In the genomic region with DNA sequence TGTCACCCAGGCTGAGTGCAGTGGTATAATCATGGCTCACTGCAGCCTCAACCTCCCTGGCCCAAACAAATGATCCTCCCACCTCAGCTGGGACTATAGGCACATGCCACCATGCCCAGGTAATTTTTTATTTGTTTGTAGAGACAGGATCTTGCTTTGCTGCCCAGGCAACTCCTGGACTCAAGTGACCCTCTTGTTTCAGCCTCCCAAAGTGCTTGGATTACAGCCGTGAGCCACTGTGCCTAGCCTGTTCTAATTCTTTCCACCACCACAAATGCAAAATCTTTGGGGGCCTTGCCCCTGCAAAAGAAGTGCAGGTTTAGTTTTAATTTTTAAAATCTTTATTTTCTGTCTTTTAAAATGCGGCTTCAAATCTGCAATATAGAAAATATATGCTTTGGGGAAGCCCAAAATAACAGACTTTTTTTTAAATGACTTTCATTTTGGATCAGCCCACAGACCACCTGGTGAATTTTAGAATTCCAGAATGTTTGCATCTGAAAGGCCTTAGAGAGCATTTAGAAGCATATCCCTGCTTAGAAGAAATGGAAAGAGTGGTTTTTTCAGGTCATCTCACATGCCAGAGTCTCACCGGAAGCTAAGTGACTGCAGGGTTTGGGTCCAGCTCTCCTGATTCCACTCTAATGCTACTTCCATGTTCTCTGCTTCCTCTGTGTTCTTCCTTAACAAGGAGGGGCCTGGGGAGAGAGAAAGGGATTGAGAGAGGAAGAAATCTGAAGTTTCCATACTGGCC, we compare ENCODE assay signal across 28 cellular contexts.
DNase-seq lines count a peak whose midpoint lies in the region; ATAC-seq and TF ChIP-seq lines count a peak whose summit lies in the region.
"Had no signal": no experiment of that assay in that cellular context is flagged by ENCODE, and none has a peak within 500 bp of the region (broad histone marks: within the 10 kb centered on the region; RNA-seq: fewer than 3 reads in every experiment).

No MANE protein-coding gene starts in this region.

- H2AFZ ChIP-seq in GM23338 = no peak overlapping the region
- H2AFZ ChIP-seq in neuronal stem cell (ENCODE audit: low read length) = peak overlapping the region; percentile 45
- H2AFZ ChIP-seq: GM23248 had no signal

- no peaks in the 10 kb centered on the region for H3K36me3 ChIP-seq in GM23338 (ENCODE audit: insufficient read depth)
- H3K36me3 ChIP-seq in iPS-20b (ENCODE audit: insufficient read depth, low read depth, low read length) = no peaks in the 10 kb centered on the region
- H3K36me3 ChIP-seq in neuronal stem cell (replicated peaks in 1 of 2; ENCODE audit: control insufficient read depth in 2 of 2, insufficient read depth in 2 of 2, low read length in 2 of 2) = no peaks in the 10 kb centered on the region
- H3K36me3 ChIP-seq: BE2C, SJSA1 had no signal

- no peak overlapping the region for H3K9ac ChIP-seq in iPS-20b (ENCODE audit: low read depth, low read length)
- H3K9ac ChIP-seq in neuronal stem cell (ENCODE audit: low read depth, low read length, poor library complexity) = no peak overlapping the region
- H3K9ac ChIP-seq: GM23248 had no signal

- DNase-seq in GM23338 (ENCODE audit: low spot score) (peak; percentile 71), WTC11 (ENCODE audit: low spot score) (no peak), neuronal stem cell (ENCODE audit: low spot score) (no peak), GM19238 (ENCODE audit: insufficient read length, low spot score) (no peak), pons (ENCODE audit: low spot score) (no peak), NCI-H748 (lab: John Stamatoyannopoulos, UW; ENCODE audit: unreplicated experiment) (no peak), NCI-H187 treated with DMSO at 0.1 percent for 48 hours (lab: John Stamatoyannopoulos, UW) (no peak)
- DNase-seq: ACHN; BE2C; CD8-positive, alpha-beta memory T cell; DMS 273 treated with DMSO at 0.1 percent for 48 hours; DMS79 treated with DMSO at 0.1 percent for 48 hours; GF-D8; NCI-H1105 treated with DMSO at 0.1 percent for 48 hours; NCI-H146; NCI-H2029; NCI-H446 treated with DMSO at 0.1 percent for 48 hours; NCI-H526; Right ventricle myocardium superior; RPMI8226 had no signal

- H3K27me3 Mint-ChIP-seq in GM23338 (ENCODE audit: insufficient read depth, low read depth, poor library complexity) (no peaks in the 10 kb centered on the region), WTC11 (ENCODE audit: low read depth) (no peaks in the 10 kb centered on the region)

- H3K4me3 Mint-ChIP-seq in GM23338 (no peak overlapping the region), WTC11 (peak overlapping the region; percentile 29; the same call in 1 of the 2 replicates)
- H3K4me3 Mint-ChIP-seq: CD14-positive monocyte; CD8-positive, alpha-beta memory T cell had no signal

- H3K4me3 ChIP-seq in GM23338 (no peak overlapping the region), iPS-20b (ENCODE audit: low read length) (peak overlapping the region; percentile 15; the same call in 1 of the 2 replicates), neuronal stem cell (ENCODE audit: low read length in 2 of 2) (no peak overlapping the region)
- H3K4me3 ChIP-seq: GM23248, K562, SJSA1 had no signal

- no CpG with 5 or more reads among the region's 3 CpGs for WGBS in neuronal stem cell (ENCODE audit: extremely low coverage in 2 of 2, insufficient read length in 2 of 2, insufficient replicate concordance in 1 of 2), 2 donors

- no peak overlapping the region for H2AK5ac ChIP-seq in neuronal stem cell (ENCODE audit: low read depth, low read length)

- no peak overlapping the region for H2BK15ac ChIP-seq in neuronal stem cell (ENCODE audit: low read length)

- no peak overlapping the region for H3K18ac ChIP-seq in neuronal stem cell (ENCODE audit: low read length)

- no peaks in the 10 kb centered on the region for H4K20me1 ChIP-seq in GM23338 (replicated peaks; ENCODE audit: insufficient read depth)

- no peaks in the 10 kb centered on the region for H3K9me3 Mint-ChIP-seq in GM23338
- H3K9me3 Mint-ChIP-seq in WTC11 = 0 out of 2 replicates have a peak, but pooled peaks cover 4% of the 10 kb centered on the region
- H3K9me3 Mint-ChIP-seq: CD8-positive, alpha-beta memory T cell had no signal

- no peak overlapping the region for H2BK5ac ChIP-seq in neuronal stem cell (ENCODE audit: low read length)

- H3K27me3 ChIP-seq in GM23338 (ENCODE audit: insufficient read depth) (no peaks in the 10 kb centered on the region), iPS-20b (ENCODE audit: insufficient read depth, low read length) (no peaks in the 10 kb centered on the region), neuronal stem cell (ENCODE audit: control insufficient read depth in 3 of 3, insufficient read depth in 3 of 3, low read depth in 1 of 3, low read length in 3 of 3) (no peaks in the 10 kb centered on the region)
- H3K27me3 ChIP-seq: BE2C, SJSA1 had no signal

- H3K36me3 Mint-ChIP-seq in GM23338 (ENCODE audit: low read depth) (no peaks in the 10 kb centered on the region), WTC11 (no peaks in the 10 kb centered on the region)
- H3K36me3 Mint-ChIP-seq: CD14-positive monocyte; CD8-positive, alpha-beta memory T cell had no signal

- H3K27ac ChIP-seq in GM23338 (ENCODE audit: low read depth) (peak overlapping the region; percentile 40), iPS-20b (ENCODE audit: low read length) (peak overlapping the region; percentile 37), neuronal stem cell (replicated peaks; ENCODE audit: low read length) (no peak overlapping the region)
- H3K27ac ChIP-seq: 22Rv1, GM23248, HL-60, SJSA1 had no signal

- no peaks in the 10 kb centered on the region for H3K79me2 ChIP-seq in GM23338 (replicated peaks; ENCODE audit: insufficient read depth)

- peaks cover 20% of the 10 kb centered on the region for H3K4me1 ChIP-seq in GM23338 (ENCODE audit: insufficient read depth)
- peaks cover 17% of the 10 kb centered on the region for H3K4me1 ChIP-seq in iPS-20b (ENCODE audit: insufficient read depth, low read length)
- H3K4me1 ChIP-seq in neuronal stem cell (ENCODE audit: control insufficient read depth in 2 of 2, insufficient read depth in 1 of 2, low read depth in 1 of 2, low read length in 2 of 2) = no peaks in the 10 kb centered on the region
- H3K4me1 ChIP-seq: BE2C, SJSA1 had no signal

- ATAC-seq in GM23338 = peak; percentile 94
- peak; percentile 95 for ATAC-seq in WTC11
- ATAC-seq: HCT116, K562 had no signal

- TF ChIP-seq CTCF in GM23338 (conservative IDR thresholded peaks at IDR 0.05; ENCODE audit: low read depth in 2 of 2) (no peak), WTC11 (IDR thresholded peaks at IDR 0.05) (no peak)

- CTCF ChIA-PET in WTC11 (lab: Charles Lee) = interaction anchor here (0.6 kb wide), 1 partner anchor 102 kb away, joined by 3 read pairs; no protein-coding TSS in a partner anchor

- H4K8ac ChIP-seq in neuronal stem cell (ENCODE audit: low read depth, low read length) = no peak overlapping the region

- POLR2A ChIA-PET in WTC11 (lab: Charles Lee) = no interaction called here

- H2BK120ac ChIP-seq in neuronal stem cell (ENCODE audit: low read depth, low read length) = no peak overlapping the region

- H3K27ac Mint-ChIP-seq in GM23338 (peak overlapping the region; percentile 89), WTC11 (peak overlapping the region; percentile 97)
- H3K27ac Mint-ChIP-seq: CD8-positive, alpha-beta memory T cell had no signal

- H3K9me2 ChIP-seq in GM23338 (ENCODE audit: insufficient read depth) = no peaks in the 10 kb centered on the region; the same call in 1 of the 2 replicates

- no peak overlapping the region for H3K23ac ChIP-seq in neuronal stem cell (ENCODE audit: low read depth, low read length, poor library complexity)

- no peak overlapping the region for H2BK12ac ChIP-seq in neuronal stem cell (ENCODE audit: low read length)

- no peaks in the 10 kb centered on the region for H3K79me1 ChIP-seq in neuronal stem cell (ENCODE audit: low read depth, low read length)

- H3F3A ChIP-seq in GM23338 (replicated peaks; ENCODE audit: low read depth) = no peaks in the 10 kb centered on the region

- peaks cover 22% of the 10 kb centered on the region for H3K4me1 Mint-ChIP-seq in GM23338
- peaks cover 30% of the 10 kb centered on the region for H3K4me1 Mint-ChIP-seq in WTC11
- H3K4me1 Mint-ChIP-seq: CD8-positive, alpha-beta memory T cell had no signal

- H3K14ac ChIP-seq in neuronal stem cell (ENCODE audit: low read length) = no peak overlapping the region

- H3K9me3 ChIP-seq in iPS-20b (ENCODE audit: insufficient read depth, low read depth, low read length) = no peaks in the 10 kb centered on the region
- H3K9me3 ChIP-seq in neuronal stem cell (replicated peaks in 1 of 2; ENCODE audit: control insufficient read depth in 2 of 2, insufficient read depth in 1 of 2, low read depth in 1 of 2, low read length in 2 of 2) = no peaks in the 10 kb centered on the region
- H3K9me3 ChIP-seq: BE2C, SJSA1 had no signal

- H3K4me2 ChIP-seq in GM23338 (peak overlapping the region; percentile 18; the same call in 1 of the 2 replicates), neuronal stem cell (ENCODE audit: insufficient read depth, low read length, poor library complexity, severe bottlenecking) (no peak overlapping the region)

- no peak overlapping the region for H4K91ac ChIP-seq in neuronal stem cell (ENCODE audit: low read depth, low read length, poor library complexity)

- H3K4ac ChIP-seq in neuronal stem cell (ENCODE audit: low read length) = no peak overlapping the region

TF ChIP-seq in GM23338, 12 proteins besides CTCF, POLR2A, EP300 and RAD21 (continues in another document):
- TF ChIP-seq ZNF114 (CRISPR knock-in tag; IDR thresholded peaks at IDR 0.05) = no peak

TF ChIP-seq in WTC11, 78 proteins besides CTCF, POLR2A, EP300 and RAD21 (continues in another document):
- TF ChIP-seq, protein P1, sequence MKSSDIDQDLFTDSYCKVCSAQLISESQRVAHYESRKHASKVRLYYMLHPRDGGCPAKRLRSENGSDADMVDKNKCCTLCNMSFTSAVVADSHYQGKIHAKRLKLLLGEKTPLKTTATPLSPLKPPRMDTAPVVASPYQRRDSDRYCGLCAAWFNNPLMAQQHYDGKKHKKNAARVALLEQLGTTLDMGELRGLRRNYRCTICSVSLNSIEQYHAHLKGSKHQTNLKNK (CRISPR knock-in tag; IDR thresholded peaks at IDR 0.05) = no peak
- TF ChIP-seq, protein P2, sequence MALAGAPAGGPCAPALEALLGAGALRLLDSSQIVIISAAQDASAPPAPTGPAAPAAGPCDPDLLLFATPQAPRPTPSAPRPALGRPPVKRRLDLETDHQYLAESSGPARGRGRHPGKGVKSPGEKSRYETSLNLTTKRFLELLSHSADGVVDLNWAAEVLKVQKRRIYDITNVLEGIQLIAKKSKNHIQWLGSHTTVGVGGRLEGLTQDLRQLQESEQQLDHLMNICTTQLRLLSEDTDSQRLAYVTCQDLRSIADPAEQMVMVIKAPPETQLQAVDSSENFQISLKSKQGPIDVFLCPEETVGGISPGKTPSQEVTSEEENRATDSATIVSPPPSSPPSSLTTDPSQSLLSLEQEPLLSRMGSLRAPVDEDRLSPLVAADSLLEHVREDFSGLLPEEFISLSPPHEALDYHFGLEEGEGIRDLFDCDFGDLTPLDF (CRISPR knock-in tag; IDR thresholded peaks at IDR 0.05) = no peak
